In the genomic region with DNA sequence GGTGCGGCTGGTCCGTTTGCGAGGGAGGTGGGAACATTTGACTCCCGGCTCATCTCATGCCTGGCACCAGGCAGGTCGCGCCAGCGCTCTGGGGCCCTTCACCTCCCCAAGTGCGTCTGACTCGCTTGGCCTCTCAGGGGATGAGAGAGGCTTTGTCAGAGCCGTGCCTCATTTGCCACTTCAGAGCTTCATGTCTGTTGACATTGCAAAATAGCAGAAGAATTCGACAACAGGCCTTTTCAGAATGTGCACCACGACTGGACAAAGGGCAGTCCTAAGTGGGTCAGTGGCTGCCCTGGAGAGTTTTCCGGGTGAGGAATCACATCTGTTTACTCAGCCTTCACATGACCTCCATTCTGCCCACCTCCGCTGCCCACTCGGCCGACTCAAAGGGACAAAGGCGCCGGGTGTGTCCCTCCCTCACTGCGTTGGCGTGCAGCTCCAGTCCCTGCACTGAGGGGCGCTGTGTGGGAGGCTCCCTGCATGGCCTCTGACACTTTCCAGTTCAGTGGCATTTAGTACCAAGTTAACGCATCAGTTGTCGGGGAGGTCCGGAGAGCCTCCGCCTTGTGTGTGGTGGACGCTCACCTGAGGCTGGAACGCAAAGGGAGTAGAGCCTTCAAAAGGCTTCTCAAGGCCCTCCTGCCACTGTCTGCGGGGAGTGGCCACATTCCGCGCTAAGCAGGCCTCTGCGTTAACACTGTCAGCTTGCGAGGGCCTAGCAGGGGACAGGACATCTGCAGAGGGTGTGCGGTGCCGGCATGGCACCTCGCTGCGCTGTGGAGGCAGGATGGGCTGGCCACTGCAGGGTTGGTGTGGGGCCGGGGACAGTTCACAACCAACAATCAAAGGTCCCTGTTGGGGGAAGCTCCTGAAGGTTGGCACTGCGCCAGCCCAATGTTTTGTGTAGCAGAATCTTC, we compare ENCODE assay signal across 20 cellular contexts.
DNase-seq lines count a peak whose midpoint lies in the region; ATAC-seq, FAIRE-seq and TF ChIP-seq lines count a peak whose summit lies in the region.
"Had no signal": no experiment of that assay in that cellular context is flagged by ENCODE, and none has a peak within 500 bp of the region (broad histone marks: within the 10 kb centered on the region; RNA-seq: fewer than 3 reads in every experiment).

No MANE protein-coding gene starts in this region.

- H3K4me1 Mint-ChIP-seq in T-helper 2 cell treated with Interferon-gamma antibody and Interleukin-4, amounts not matched to agents 5 μg/mL and 100 μg/mL, for 36 hours (ENCODE audit: low read depth) = no peaks in the 10 kb centered on the region

- H2AFZ ChIP-seq in IMR-90 (replicated peaks; ENCODE audit: low read length, poor library complexity) = peak overlapping the region; percentile 13
- H2AFZ ChIP-seq in H1 (ENCODE audit: low read length) = peak overlapping the region; percentile 51; the same call in 1 of the 2 replicates

- H3K4me2 ChIP-seq in IMR-90 (ENCODE audit: low read depth, low read length) (no peak overlapping the region), H1 (ENCODE audit: insufficient read depth in 1 of 2, low read depth in 2 of 2, low read length in 2 of 2) (no peak overlapping the region)

- H2AK9ac ChIP-seq in IMR-90 (replicated peaks; ENCODE audit: low read depth, low read length, poor library complexity) = no peak overlapping the region

- no peak overlapping the region for H3K27ac Mint-ChIP-seq in T-helper 2 cell treated with Interferon-gamma antibody and Interleukin-4, amounts not matched to agents 5 μg/mL and 100 μg/mL, for 36 hours
- H3K27ac Mint-ChIP-seq: activated CD8-positive, alpha-beta T cell treated with anti-CD3 and anti-CD28 coated beads for 36 hours had no signal

- no peaks in the 10 kb centered on the region for H4K20me1 ChIP-seq in IMR-90 (ENCODE audit: insufficient read depth, low read length)
- no peaks in the 10 kb centered on the region for H4K20me1 ChIP-seq in H1 (replicated peaks in 1 of 2; ENCODE audit: control insufficient read depth in 1 of 2, insufficient read depth in 2 of 2, low read length in 2 of 2)

- no peak overlapping the region for H4K91ac ChIP-seq in IMR-90 (ENCODE audit: insufficient read depth, low read depth, low read length)
- no peak overlapping the region for H4K91ac ChIP-seq in H1 (replicated peaks; ENCODE audit: insufficient read length, low read length)

- no TSS peak for BruUV-seq in IMR-90 (replicated peaks; lab: Mats Ljungman, UMichigan)

- TF ChIP-seq CTCF in BE2C (IDR thresholded peaks at IDR 0.05; ENCODE audit: low read depth, low read length) (no peak), IMR-90 (conservative IDR thresholded peaks at IDR 0.05; ENCODE audit: low read depth, low read length) (no peak), H1 (IDR thresholded peaks at IDR 0.05; ENCODE audit: control extremely low read depth in 1 of 3, insufficient read depth in 1 of 3, low read depth in 1 of 3, low read length in 3 of 3) (peak in 1 of 3 experiments; percentile 12; a peak in 1 of 4 replicates), lower lobe of right lung (IDR thresholded peaks at IDR 0.05) (no peak), esophagus squamous epithelium (IDR thresholded peaks at IDR 0.05) (no peak)

- in situ Hi-C loops in IMR-90 (cut with MboI; ENCODE audit: low sequenced_read_pairs) = no loop called here

- no peak for FAIRE-seq in H1 (lab: Jason Lieb, UNC)
- FAIRE-seq: colon had no signal

- no peak overlapping the region for H2BK12ac ChIP-seq in H1 (ENCODE audit: low read depth, low read length)

- peaks cover 4% of the 10 kb centered on the region for H3K27me3 Mint-ChIP-seq in T-helper 2 cell treated with Interferon-gamma antibody and Interleukin-4, amounts not matched to agents 5 μg/mL and 100 μg/mL, for 36 hours (ENCODE audit: low read depth)

- H3K14ac ChIP-seq in IMR-90 (replicated peaks; ENCODE audit: low read depth, low read length) = no peak overlapping the region
- no peak overlapping the region for H3K14ac ChIP-seq in H1 (ENCODE audit: insufficient read length)

- H3K9me3 ChIP-seq in BE2C (no peaks in the 10 kb centered on the region), IMR-90 (ENCODE audit: control insufficient read depth, insufficient read depth, low read length) (no peaks in the 10 kb centered on the region), H1 (ENCODE audit: insufficient read depth in 2 of 2, low read depth in 1 of 2, low read length in 1 of 2) (no peaks in the 10 kb centered on the region), lower lobe of right lung (no peaks in the 10 kb centered on the region), esophagus squamous epithelium (no peaks in the 10 kb centered on the region)
- H3K9me3 ChIP-seq: heart right ventricle, spleen had no signal

- H3K27ac ChIP-seq in IMR-90 (ENCODE audit: insufficient read depth, low read length) (no peak overlapping the region), H1 (ENCODE audit: low read depth, low read length) (no peak overlapping the region), lower lobe of right lung (no peak overlapping the region), esophagus squamous epithelium (no peak overlapping the region)
- H3K27ac ChIP-seq: heart right ventricle had no signal

- DNase-seq in BE2C (peak; percentile 62), IMR-90 (no peak), H1 (ENCODE audit: low read depth in 1 of 2, low spot score in 2 of 2) (no peak), lower lobe of right lung (peak; percentile 55), left colon (no peak), esophagus squamous epithelium (lab: John Stamatoyannopoulos, UW) (no peak), occipital lobe (lab: John Stamatoyannopoulos, UW) (no peak)
- DNase-seq in T-helper 2 cell treated with Interferon-gamma antibody and Interleukin-4, amounts not matched to agents 5 μg/mL and 100 μg/mL, for 36 hours (ENCODE audit: low spot score) = no peak
- DNase-seq: activated CD8-positive, alpha-beta T cell treated with anti-CD3 and anti-CD28 coated beads for 36 hours; activated effector memory CD4-positive, alpha-beta T cell treated with anti-CD3 and anti-CD28 coated beads, Interleukin-2, amount 50 U/mL, for 16 hours; anterior cingulate cortex; COR-L47; erythroblast; heart right ventricle; mammary epithelial cell; NCI-H1436; SHP77 treated with DMSO at 0.1 percent for 48 hours; spleen had no signal

- no peaks in the 10 kb centered on the region for H3K9me3 Mint-ChIP-seq in T-helper 2 cell treated with Interferon-gamma antibody and Interleukin-4, amounts not matched to agents 5 μg/mL and 100 μg/mL, for 36 hours
- H3K9me3 Mint-ChIP-seq: activated CD8-positive, alpha-beta T cell treated with anti-CD3 and anti-CD28 coated beads for 36 hours had no signal

- H2BK120ac ChIP-seq in IMR-90 (ENCODE audit: low read depth, low read length) (no peak overlapping the region), H1 (replicated peaks; ENCODE audit: low read depth, low read length) (no peak overlapping the region)

- no peaks in the 10 kb centered on the region; the same call in 1 of the 2 replicates for H3K9me1 ChIP-seq in IMR-90 (ENCODE audit: insufficient read depth, low read length)

- no peak overlapping the region for H3K4me3 Mint-ChIP-seq in T-helper 2 cell treated with Interferon-gamma antibody and Interleukin-4, amounts not matched to agents 5 μg/mL and 100 μg/mL, for 36 hours
- H3K4me3 Mint-ChIP-seq: activated CD8-positive, alpha-beta T cell treated with anti-CD3 and anti-CD28 coated beads for 36 hours had no signal

- H2BK20ac ChIP-seq in IMR-90 (ENCODE audit: low read depth, low read length) (no peak overlapping the region), H1 (ENCODE audit: low read length) (no peak overlapping the region)

- TF ChIP-seq RAD21 in IMR-90 (IDR thresholded peaks at IDR 0.05; ENCODE audit: low read length) = no peak
- TF ChIP-seq RAD21 in H1 (IDR thresholded peaks at IDR 0.05 in 1 of 2, conservative IDR thresholded peaks at IDR 0.05 in 1 of 2; ENCODE audit: low read depth in 2 of 2, low read length in 2 of 2) = no peak

- TF ChIP-seq POLR2A in IMR-90 (IDR thresholded peaks at IDR 0.05; ENCODE audit: low read depth, low read length) (no peak), H1 (IDR thresholded peaks at IDR 0.05; ENCODE audit: control extremely low read depth in 1 of 2, low read depth in 2 of 2, low read length in 2 of 2) (no peak), esophagus squamous epithelium (IDR thresholded peaks at IDR 0.05) (no peak)

- H3K79me1 ChIP-seq in IMR-90 (ENCODE audit: low read depth in 1 of 2, low read length in 2 of 2) (no peaks in the 10 kb centered on the region), H1 (ENCODE audit: low read depth, low read length) (no peaks in the 10 kb centered on the region)

- POLR2A ChIA-PET in IMR-90 (lab: Charles Lee; ENCODE audit: unreplicated experiment) = no interaction called here
- POLR2A ChIA-PET in H1 (lab: Charles Lee; ENCODE audit: partially characterized antibody) = no interaction called here

- no peaks in the 10 kb centered on the region for H3K23me2 ChIP-seq in H1 (ENCODE audit: low read depth, low read length)

- no peak overlapping the region for H2BK5ac ChIP-seq in IMR-90 (ENCODE audit: low read depth, low read length, poor library complexity, severe bottlenecking)
- H2BK5ac ChIP-seq in H1 (ENCODE audit: low read depth, low read length) = no peak overlapping the region

- H3K4me3 ChIP-seq in BE2C (ENCODE audit: low read depth, low read length) = no peak overlapping the region
- H3K4me3 ChIP-seq in IMR-90 (ENCODE audit: insufficient read depth, low read depth, low read length) = no peak overlapping the region
- no peak overlapping the region for H3K4me3 ChIP-seq in H1 (ENCODE audit: extremely low read depth in 1 of 4, insufficient read depth in 2 of 4, low read depth in 3 of 4, low read length in 4 of 4)
- no peak overlapping the region for H3K4me3 ChIP-seq in lower lobe of right lung
- no peak overlapping the region for H3K4me3 ChIP-seq in esophagus squamous epithelium
- H3K4me3 ChIP-seq: heart right ventricle, spleen had no signal

- TF ChIP-seq EP300 in H1 (IDR thresholded peaks at IDR 0.05; ENCODE audit: borderline replicate concordance in 1 of 2, low read depth in 2 of 2, low read length in 2 of 2) = no peak

- no peak overlapping the region for H4K5ac ChIP-seq in IMR-90 (ENCODE audit: low read depth, low read length)
- H4K5ac ChIP-seq in H1 (ENCODE audit: insufficient read length, low read depth, low read length) = no peak overlapping the region

- intact Hi-C loops in IMR-90 (cut with micrococcal nuclease) (no loop called here), lower lobe of right lung (cut with DNase I) (no loop called here), left colon (cut with DNase I, micrococcal nuclease) (no loop called here), esophagus squamous epithelium (cut with DNase I) (no loop called here)

- CTCF ChIA-PET in IMR-90 (lab: Yijun Ruan, JAX) (no interaction called here), H1 (lab: Charles Lee; ENCODE audit: partially characterized antibody) (interaction anchor here (1.6 kb wide), 2 partner anchors 9 to 10 kb away, joined by 3 to 7 read pairs; no protein-coding TSS in a partner anchor)

- H2BK15ac ChIP-seq in IMR-90 (ENCODE audit: low read depth, low read length) = no peak overlapping the region
- H2BK15ac ChIP-seq in H1 (ENCODE audit: low read length) = no peak overlapping the region

- no peak overlapping the region for H3K18ac ChIP-seq in IMR-90 (ENCODE audit: low read depth, low read length)
- H3K18ac ChIP-seq in H1 (ENCODE audit: extremely low read depth, low read length) = no peak overlapping the region

- H3K36me3 ChIP-seq in BE2C (no peaks in the 10 kb centered on the region), IMR-90 (ENCODE audit: control insufficient read depth, insufficient read depth, low read length) (no peaks in the 10 kb centered on the region), H1 (ENCODE audit: control insufficient read depth in 2 of 4, insufficient read depth in 4 of 4, low read length in 3 of 4) (no peaks in the 10 kb centered on the region), lower lobe of right lung (no peaks in the 10 kb centered on the region), esophagus squamous epithelium (no peaks in the 10 kb centered on the region)
- H3K36me3 ChIP-seq: heart right ventricle, spleen had no signal

- 93% methylated on average over 18 of the region's 38 CpGs; no CpG with 5 or more reads in 1 of the 2 experiments for WGBS in IMR-90 (ENCODE audit: extremely low coverage in 2 of 2, insufficient read length in 1 of 2), 2 experiments
- 89% methylated on average over 38 of the region's 38 CpGs; no CpG with 5 or more reads in 1 of the 2 experiments for WGBS in H1 (ENCODE audit: extremely low coverage in 1 of 2, insufficient coverage in 1 of 2, insufficient read length in 1 of 2, insufficient replicate concordance in 2 of 2, low coverage in 1 of 2, low lambda C conversion rate in 2 of 2, missing lambda C conversion rate in 1 of 2), 2 experiments
- WGBS in esophagus squamous epithelium, 2 donors = 76 to 93% methylated on average over 14 to 24 of the region's 38 CpGs

- H3K4me1 ChIP-seq in BE2C (peaks cover 11% of the 10 kb centered on the region), IMR-90 (ENCODE audit: control insufficient read depth, insufficient read depth, low read length) (no peaks in the 10 kb centered on the region), H1 (replicated peaks in 1 of 4; ENCODE audit: control insufficient read depth in 3 of 4, insufficient read depth in 4 of 4, low read length in 3 of 4) (peaks cover 0 to 2% (median 0%) of the 10 kb centered on the region in 4 experiments; a peak in 1 of 7 replicates), lower lobe of right lung (no peaks in the 10 kb centered on the region), esophagus squamous epithelium (no peaks in the 10 kb centered on the region)
- H3K4me1 ChIP-seq: heart right ventricle, spleen had no signal

- H2AK5ac ChIP-seq in IMR-90 (ENCODE audit: low read depth, low read length) (no peak overlapping the region), H1 (ENCODE audit: low read depth, low read length) (no peak overlapping the region)

- H3K23ac ChIP-seq in IMR-90 (ENCODE audit: low read depth, low read length) (no peak overlapping the region), H1 (ENCODE audit: insufficient read length) (no peak overlapping the region)

- no peak overlapping the region for H4K8ac ChIP-seq in IMR-90 (ENCODE audit: low read depth in 2 of 2, low read length in 2 of 2)
- peak overlapping the region; percentile 57; the same call in 1 of the 2 replicates for H4K8ac ChIP-seq in H1 (ENCODE audit: extremely low read depth, insufficient read depth, low read length)

- H3K36me3 Mint-ChIP-seq in T-helper 2 cell treated with Interferon-gamma antibody and Interleukin-4, amounts not matched to agents 5 μg/mL and 100 μg/mL, for 36 hours (ENCODE audit: low read depth) = no peaks in the 10 kb centered on the region

- dilution Hi-C loops in IMR-90 (cut with HindIII; ENCODE audit: low sequenced_read_pairs, unreplicated experiment) = no loop called here

- H3K27me3 ChIP-seq in BE2C = no peaks in the 10 kb centered on the region
- no peaks in the 10 kb centered on the region for H3K27me3 ChIP-seq in IMR-90 (ENCODE audit: control insufficient read depth, insufficient read depth, low read length)
- no peaks in the 10 kb centered on the region for H3K27me3 ChIP-seq in H1 (replicated peaks in 1 of 4; ENCODE audit: control insufficient read depth in 3 of 4, extremely low read depth in 1 of 4, insufficient read depth in 3 of 4, low read length in 3 of 4)
- no peaks in the 10 kb centered on the region for H3K27me3 ChIP-seq in lower lobe of right lung (ENCODE audit: low read depth)
- no peaks in the 10 kb centered on the region for H3K27me3 ChIP-seq in esophagus squamous epithelium
- H3K27me3 ChIP-seq: heart right ventricle had no signal

- H3K56ac ChIP-seq in IMR-90 (ENCODE audit: extremely low read depth, insufficient read depth, low read length) (no peak overlapping the region), H1 (replicated peaks; ENCODE audit: insufficient read length, low read depth, low read length) (no peak overlapping the region)

- no peak overlapping the region for H3K4ac ChIP-seq in IMR-90 (ENCODE audit: low read depth, low read length)
- no peak overlapping the region for H3K4ac ChIP-seq in H1 (replicated peaks; ENCODE audit: insufficient read length, low read depth, low read length)

- H3K79me2 ChIP-seq in H1 (ENCODE audit: control insufficient read depth in 1 of 2, insufficient read depth in 2 of 2, low read length in 2 of 2) = no peaks in the 10 kb centered on the region

- ATAC-seq in IMR-90 (ENCODE audit: low read depth) (no peak), lower lobe of right lung (peak; percentile 78 to 90), left colon (no peak)
- ATAC-seq: activated CD8-positive, alpha-beta T cell treated with anti-CD3 and anti-CD28 coated beads for 36 hours; HCT116 had no signal

- H3K9ac ChIP-seq in IMR-90 (ENCODE audit: low read depth, low read length) (no peak overlapping the region), H1 (replicated peaks in 1 of 4; ENCODE audit: extremely low read depth in 1 of 4, low read depth in 3 of 4, low read length in 3 of 4) (no peak overlapping the region)

Comparison
In these comparisons a context has a peak if more than half of its experiments do, and no peak if none do; other contexts are left out.
1. DNase-seq: peak in BE2C (single experiment) and lower lobe of right lung (single experiment); none in IMR-90 (single experiment), H1 (0 of 2), left colon (0 of 2), T-helper 2 cell treated with Interferon-gamma antibody and Interleukin-4, amounts not matched to agents 5 μg/mL and 100 μg/mL, for 36 hours (single experiment), esophagus squamous epithelium (single experiment) and occipital lobe (single experiment).
2. ATAC-seq: peak in lower lobe of right lung (2 of 2); none in IMR-90 (single experiment) and left colon (single experiment).